Comparison of ENCODE assay signal across 8 cellular contexts in genomic region chr1:52365746-52366516, GRCh38. TPM values are rescaled to one million over a fixed set of nuclear protein-coding genes. Genes with fewer than 3 reads are reported as not detected.
A peak's percentile ranks its signal among the peaks of the same experiment; 100 is the strongest.
DNase-seq lines count a peak whose midpoint lies in the region; ATAC-seq lines count a peak whose summit lies in the region.

Gene CC2D1B (minus strand): TSS chr1:52366205. CDS start chr1:52364620, 1,585 bp downstream.

- H3K27me3 Mint-ChIP-seq in activated CD4-positive, alpha-beta T cell treated with anti-CD3 and anti-CD28 coated beads, Interleukin-2, amount 10 ng/mL, durations not matched to agents 7 days and 5 days, result no peaks in the 10 kb centered on the region

- DNase-seq in C1 segment of cervical spinal cord (lab: John Stamatoyannopoulos, UW), result peak; percentile 66 to 98 (median 94)
- DNase-seq in NCI-H69 (lab: John Stamatoyannopoulos, UW), result peak; percentile 97
- DNase-seq in activated CD4-positive, alpha-beta T cell treated with anti-CD3 and anti-CD28 coated beads, Interleukin-2, amount 10 ng/mL, durations not matched to agents 7 days and 5 days, result peak; percentile 100
- DNase-seq in cortex of kidney (lab: John Stamatoyannopoulos, UW), result peak; percentile 87
- peak; percentile 99 for DNase-seq in left kidney (ENCODE audit: low read depth, low spot score)
- DNase-seq in stimulated activated CD4-positive, alpha-beta T cell treated with anti-CD3 and anti-CD28 coated beads, Interleukin-2, amount 100 ng/mL, for 24 hours, result peak; percentile 99

- ATAC-seq in GM19328 (IDR thresholded peaks at IDR 0.05; ENCODE audit: unreplicated experiment) (peak; percentile 94), HG03520 (IDR thresholded peaks at IDR 0.05; ENCODE audit: unreplicated experiment) (peak; percentile 94)

- peak within 1 kb of the TSS; percentile 92 for H3K4me3 Mint-ChIP-seq in activated CD4-positive, alpha-beta T cell treated with anti-CD3 and anti-CD28 coated beads, Interleukin-2, amount 10 ng/mL, durations not matched to agents 7 days and 5 days

- peaks cover 32% of the 10 kb centered on the region for H3K36me3 Mint-ChIP-seq in activated CD4-positive, alpha-beta T cell treated with anti-CD3 and anti-CD28 coated beads, Interleukin-2, amount 10 ng/mL, durations not matched to agents 7 days and 5 days (ENCODE audit: low read depth)

- POLR2A ChIA-PET in activated CD4-positive, alpha-beta T cell treated with anti-CD3 and anti-CD28 coated beads, Interleukin-2, amount 10 ng/mL, durations not matched to agents 7 days and 5 days (lab: Charles Lee), result interaction anchor here (0.5 to 0.6 kb wide), 2 partner anchors 16 to 185 kb away, joined by 3 read pairs; no protein-coding TSS in a partner anchor

- no peaks in the 10 kb centered on the region for H3K9me3 Mint-ChIP-seq in activated CD4-positive, alpha-beta T cell treated with anti-CD3 and anti-CD28 coated beads, Interleukin-2, amount 10 ng/mL, durations not matched to agents 7 days and 5 days

- H3K4me1 Mint-ChIP-seq in activated CD4-positive, alpha-beta T cell treated with anti-CD3 and anti-CD28 coated beads, Interleukin-2, amount 10 ng/mL, durations not matched to agents 7 days and 5 days, result peaks cover 53% of the 10 kb centered on the region

- CTCF ChIA-PET in activated CD4-positive, alpha-beta T cell treated with anti-CD3 and anti-CD28 coated beads, Interleukin-2, amount 10 ng/mL, durations not matched to agents 7 days and 5 days (lab: Charles Lee), result interaction anchor here (0.7 to 2.5 kb wide), 3 partner anchors 16 to 346 kb away, joined by 3 to 9 read pairs (median 4); partner anchors contain the start of genes ORC1 and PRPF38A

- peak within 1 kb of the TSS; percentile 98 for H3K27ac Mint-ChIP-seq in activated CD4-positive, alpha-beta T cell treated with anti-CD3 and anti-CD28 coated beads, Interleukin-2, amount 10 ng/mL, durations not matched to agents 7 days and 5 days

RNA-seq across cellular contexts. Expression of gene CC2D1B, which starts in this region (rescaled TPM):
- 10 to 100 TPM; 58.8 to 60.1 TPM for total RNA-seq in activated CD4-positive, alpha-beta T cell treated with anti-CD3 and anti-CD28 coated beads, Interleukin-2, amount 10 ng/mL, durations not matched to agents 7 days and 5 days

Comparison
In these comparisons a context has a peak if more than half of its experiments do, and no peak if none do; other contexts are left out.
1. Peak in every context shown above with its lines: DNase-seq and ATAC-seq.